In the genomic region with DNA sequence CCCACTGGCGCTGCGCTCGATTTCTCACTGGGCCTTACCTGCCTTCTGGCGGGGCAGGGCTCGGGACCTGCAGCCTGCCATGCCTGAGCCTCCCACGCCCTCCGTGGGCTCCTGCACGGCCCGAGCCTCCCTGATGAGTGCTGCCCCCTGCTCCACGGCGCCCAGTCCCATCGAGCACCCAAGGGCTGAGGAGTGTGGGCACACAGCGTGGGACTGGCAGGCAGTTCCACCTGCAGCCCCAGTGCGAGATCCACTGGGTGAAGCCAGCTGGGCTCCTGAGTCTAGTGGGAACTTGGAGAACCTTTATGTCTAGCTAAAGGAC, we compare ENCODE assay signal across 7 cellular contexts. TPM values are rescaled to one million over a fixed set of nuclear protein-coding genes. Genes with fewer than 3 reads are reported as not detected.
"Had no signal": no experiment of that assay in that cellular context is flagged by ENCODE, and none has a peak within 500 bp of the region (broad histone marks: within the 10 kb centered on the region; RNA-seq: fewer than 3 reads in every experiment).

No MANE protein-coding gene starts in this region.

RNA-seq across cellular contexts. Expression of a gene that starts 52.8 kb away (rescaled TPM):
- total RNA-seq: activated CD8-positive, alpha-beta memory T cell treated with anti-CD3 and anti-CD28 coated beads for 36 hours; ascending aorta; body of pancreas; bronchial epithelial cell; HepG2; NCI-H460; PC-9 had no signal
- polyA plus RNA-seq: HepG2 had no signal
